In the genomic region with DNA sequence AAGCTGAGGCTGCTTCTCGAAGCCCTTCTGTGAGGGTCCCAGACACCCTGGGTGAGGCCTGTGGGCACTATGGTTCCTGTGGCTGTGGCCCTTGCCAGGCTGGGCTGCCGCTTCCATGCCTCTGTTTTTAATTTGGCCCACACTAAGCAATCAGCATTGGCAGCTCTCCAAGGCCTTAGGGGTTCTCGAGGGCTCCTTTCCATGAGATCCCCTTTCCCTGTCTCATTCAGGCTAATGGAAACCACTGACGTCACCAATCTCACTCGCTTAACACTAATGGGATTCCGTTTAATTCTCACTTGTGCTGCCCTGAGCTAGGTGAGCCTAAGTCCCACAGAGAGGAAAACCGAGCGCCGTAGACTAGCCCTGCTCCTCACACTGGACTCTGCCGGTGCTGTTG, we compare ENCODE assay signal across 18 cellular contexts.
A peak's percentile ranks its signal among the peaks of the same experiment; 100 is the strongest.
DNase-seq lines count a peak whose midpoint lies in the region; ATAC-seq, FAIRE-seq and TF ChIP-seq lines count a peak whose summit lies in the region.
"Had no signal": no experiment of that assay in that cellular context is flagged by ENCODE, and none has a peak within 500 bp of the region (broad histone marks: within the 10 kb centered on the region; RNA-seq: fewer than 3 reads in every experiment).

No MANE protein-coding gene starts in this region.

- TF ChIP-seq EP300 in HepG2 (IDR thresholded peaks at IDR 0.05; ENCODE audit: low read depth in 2 of 2, low read length in 2 of 2) (no peak), HepG2 (CRISPR knock-in tag; IDR thresholded peaks at IDR 0.05; ENCODE audit: borderline replicate concordance) (no peak)

- DNase-seq in HepG2 (ENCODE audit: low spot score) (no peak), right lobe of liver (no peak), NCI-H345 treated with DMSO at 0.1 percent for 48 hours (lab: John Stamatoyannopoulos, UW; ENCODE audit: unreplicated experiment) (peak; percentile 64), bronchial epithelial cell (ENCODE audit: low read depth) (no peak), D341Med (ENCODE audit: low spot score) (no peak), body of pancreas (no peak)
- DNase-seq in activated effector memory CD4-positive, alpha-beta T cell treated with anti-CD3 and anti-CD28 coated beads, Interleukin-2, amount 50 U/mL, for 16 hours = no peak
- DNase-seq: activated naive CD8-positive, alpha-beta T cell treated with anti-CD3 and anti-CD28 coated beads, Interleukin-2, amount 10 ng/mL, durations not matched to agents 7 days and 5 days; CD4-positive, CD25-positive, alpha-beta regulatory T cell; GM23248; NCI-H187 treated with DMSO at 0.1 percent for 48 hours; SHP77; sigmoid colon; stimulated activated naive CD8-positive, alpha-beta T cell treated with anti-CD3 and anti-CD28 coated beads, Interleukin-15, Interleukin-2, amounts not matched to agents 100 U/mL and 50 U/mL, for 24 hours; transverse colon had no signal

- in situ Hi-C loops in HepG2 (cut with HindIII; ENCODE audit: extremely low pct_ligation_motif_present, low pct_unique_long_range_greater_than_20kb) = no loop called here

- H3K9ac ChIP-seq in HepG2 (ENCODE audit: insufficient read depth, low read depth, low read length) = no peak overlapping the region
- H3K9ac ChIP-seq: GM23248 had no signal

- no peaks in the 10 kb centered on the region for H3K79me2 ChIP-seq in HepG2 (ENCODE audit: insufficient read depth, low read length)

- H3K27me3 ChIP-seq in HepG2 (ENCODE audit: control insufficient read depth in 1 of 2, insufficient read depth in 2 of 2, low read length in 2 of 2) (peaks cover 3 to 12% of the 10 kb centered on the region in 2 experiments; a peak in 3 of 5 replicates), right lobe of liver (no peaks in the 10 kb centered on the region), bronchial epithelial cell (ENCODE audit: control insufficient read depth, insufficient read depth, low read length) (peaks cover 31% of the 10 kb centered on the region), body of pancreas (no peaks in the 10 kb centered on the region)
- H3K27me3 ChIP-seq: breast epithelium, sigmoid colon, transverse colon had no signal

- TF ChIP-seq RAD21 in HepG2 (CRISPR knock-in tag; IDR thresholded peaks at IDR 0.05) = no peak

- H4K20me1 ChIP-seq in HepG2 (ENCODE audit: insufficient read depth, low read length) = no peaks in the 10 kb centered on the region

- ATAC-seq in HepG2 = no peak
- ATAC-seq in right lobe of liver = no peak
- no peak for ATAC-seq in HG02970 (IDR thresholded peaks at IDR 0.05; ENCODE audit: low FRiP score, unreplicated experiment)
- no peak for ATAC-seq in body of pancreas
- ATAC-seq: activated CD4-positive, CD25-positive, alpha-beta regulatory T cell treated with anti-CD3 and anti-CD28 coated beads, Interleukin-2, amount 50 U/mL, for 24 hours; stimulated activated naive CD8-positive, alpha-beta T cell treated with anti-CD3 and anti-CD28 coated beads, Interleukin-15, Interleukin-2, amounts not matched to agents 100 U/mL and 50 U/mL, for 24 hours had no signal

- POLR2A ChIA-PET in HepG2 (lab: Yijun Ruan, JAX) = no interaction called here

- no peaks in the 10 kb centered on the region for H3K36me3 ChIP-seq in HepG2 (replicated peaks in 1 of 2; ENCODE audit: control insufficient read depth in 1 of 2, insufficient read depth in 2 of 2, low read length in 2 of 2)
- H3K36me3 ChIP-seq in right lobe of liver = no peaks in the 10 kb centered on the region
- no peaks in the 10 kb centered on the region for H3K36me3 ChIP-seq in bronchial epithelial cell (ENCODE audit: control insufficient read depth, insufficient read depth, low read length)
- no peaks in the 10 kb centered on the region for H3K36me3 ChIP-seq in body of pancreas (replicated peaks in 1 of 2; ENCODE audit: insufficient read depth in 1 of 2, low read depth in 2 of 2)
- H3K36me3 ChIP-seq: breast epithelium, sigmoid colon, transverse colon had no signal

- H3K4me1 ChIP-seq in HepG2 (ENCODE audit: insufficient read depth, low read length) (no peaks in the 10 kb centered on the region), right lobe of liver (no peaks in the 10 kb centered on the region), body of pancreas (no peaks in the 10 kb centered on the region)
- H3K4me1 ChIP-seq: breast epithelium, sigmoid colon, transverse colon had no signal

- no peak for TF ChIP-seq POLR2A in HepG2 (IDR thresholded peaks at IDR 0.05; ENCODE audit: insufficient read depth in 1 of 2, low read depth in 2 of 2, low read length in 2 of 2)
- no peak for TF ChIP-seq POLR2A in right lobe of liver (IDR thresholded peaks at IDR 0.05)
- no peak for TF ChIP-seq POLR2A in body of pancreas (IDR thresholded peaks at IDR 0.05)

- no peak overlapping the region for H3K4me2 ChIP-seq in HepG2 (ENCODE audit: low read depth, low read length)

- H3K9me3 ChIP-seq in HepG2 (ENCODE audit: low read length) = no peaks in the 10 kb centered on the region
- no peaks in the 10 kb centered on the region for H3K9me3 ChIP-seq in right lobe of liver
- no peaks in the 10 kb centered on the region for H3K9me3 ChIP-seq in body of pancreas
- H3K9me3 ChIP-seq: breast epithelium, sigmoid colon, transverse colon had no signal

- CTCF ChIA-PET in HepG2 (lab: Yijun Ruan, JAX; ENCODE audit: low intra/inter-chr PET ratio, low total read pairs) = no interaction called here

- no peak for FAIRE-seq in HepG2 (lab: Jason Lieb, UNC)
- FAIRE-seq in bronchial epithelial cell (lab: Jason Lieb, UNC) = peak; percentile 84

- TF ChIP-seq CTCF in HepG2 (CRISPR knock-in tag; IDR thresholded peaks at IDR 0.05) (no peak), right lobe of liver (IDR thresholded peaks at IDR 0.05) (no peak), bronchial epithelial cell (IDR thresholded peaks at IDR 0.05; ENCODE audit: insufficient read depth, low read length, severe bottlenecking) (no peak), body of pancreas (IDR thresholded peaks at IDR 0.05) (no peak)

- H3K27ac ChIP-seq in HepG2 (ENCODE audit: extremely low read length, insufficient read depth, low read length) (no peak overlapping the region), right lobe of liver (no peak overlapping the region), body of pancreas (no peak overlapping the region)
- H3K27ac ChIP-seq: breast epithelium, GM23248, sigmoid colon, transverse colon had no signal

- H3K4me3 ChIP-seq in HepG2 (replicated peaks in 1 of 3; ENCODE audit: insufficient read depth in 1 of 3, low read depth in 2 of 3, low read length in 3 of 3) (no peak overlapping the region), right lobe of liver (no peak overlapping the region), bronchial epithelial cell (ENCODE audit: low read depth, low read length) (no peak overlapping the region), body of pancreas (no peak overlapping the region)
- H3K4me3 ChIP-seq: breast epithelium, GM23248, sigmoid colon, transverse colon had no signal

- intact Hi-C loops in HepG2 (cut with micrococcal nuclease; ENCODE audit: unreplicated experiment) = no loop called here
- intact Hi-C loops in right lobe of liver (cut with DNase I) = no loop called here
- intact Hi-C loops in body of pancreas (cut with DNase I) = no loop called here

- no TSS peak for BruUV-seq in HepG2 (replicated peaks; lab: Mats Ljungman, UMichigan)

- H2AFZ ChIP-seq in HepG2 (ENCODE audit: low read length) = no peak overlapping the region
- H2AFZ ChIP-seq: GM23248 had no signal

- WGBS in HepG2 (ENCODE audit: low lambda C conversion rate) = 27% methylated on average over 8 of the region's 10 CpGs
- WGBS in right lobe of liver (ENCODE audit: insufficient coverage, low coverage, low lambda C conversion rate, missing lambda C conversion rate) = 100% methylated on average over 1 of the region's 10 CpGs
- 80 to 84% methylated on average over 10 of the region's 10 CpGs for WGBS in body of pancreas, 2 donors

TF ChIP-seq in HepG2, 621 proteins besides CTCF, POLR2A, EP300 and RAD21:
- TF ChIP-seq ZSCAN29 (CRISPR knock-in tag; conservative IDR thresholded peaks at IDR 0.05) (no peak), CREB1 (IDR thresholded peaks at IDR 0.05) (peak; percentile 76), CREB1 (CRISPR knock-in tag; IDR thresholded peaks at IDR 0.05) (no peak), KLF11 (CRISPR knock-in tag; IDR thresholded peaks at IDR 0.05) (no peak), ATF7 (IDR thresholded peaks at IDR 0.05) (peak; percentile 73), ATF7 (CRISPR knock-in tag; IDR thresholded peaks at IDR 0.05) (no peak)
- TF ChIP-seq, protein P1, sequence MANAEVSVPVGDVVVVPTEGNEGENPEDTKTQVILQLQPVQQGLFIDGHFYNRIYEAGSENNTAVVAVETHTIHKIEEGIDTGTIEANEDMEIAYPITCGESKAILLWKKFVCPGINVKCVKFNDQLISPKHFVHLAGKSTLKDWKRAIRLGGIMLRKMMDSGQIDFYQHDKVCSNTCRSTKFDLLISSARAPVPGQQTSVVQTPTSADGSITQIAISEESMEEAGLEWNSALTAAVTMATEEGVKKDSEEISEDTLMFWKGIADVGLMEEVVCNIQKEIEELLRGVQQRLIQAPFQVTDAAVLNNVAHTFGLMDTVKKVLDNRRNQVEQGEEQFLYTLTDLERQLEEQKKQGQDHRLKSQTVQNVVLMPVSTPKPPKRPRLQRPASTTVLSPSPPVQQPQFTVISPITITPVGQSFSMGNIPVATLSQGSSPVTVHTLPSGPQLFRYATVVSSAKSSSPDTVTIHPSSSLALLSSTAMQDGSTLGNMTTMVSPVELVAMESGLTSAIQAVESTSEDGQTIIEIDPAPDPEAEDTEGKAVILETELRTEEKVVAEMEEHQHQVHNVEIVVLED (CRISPR knock-in tag; IDR thresholded peaks at IDR 0.05; ENCODE audit: borderline replicate concordance) = no peak
